1 cellular context compared by ENCODE assay signal in the genomic region with DNA sequence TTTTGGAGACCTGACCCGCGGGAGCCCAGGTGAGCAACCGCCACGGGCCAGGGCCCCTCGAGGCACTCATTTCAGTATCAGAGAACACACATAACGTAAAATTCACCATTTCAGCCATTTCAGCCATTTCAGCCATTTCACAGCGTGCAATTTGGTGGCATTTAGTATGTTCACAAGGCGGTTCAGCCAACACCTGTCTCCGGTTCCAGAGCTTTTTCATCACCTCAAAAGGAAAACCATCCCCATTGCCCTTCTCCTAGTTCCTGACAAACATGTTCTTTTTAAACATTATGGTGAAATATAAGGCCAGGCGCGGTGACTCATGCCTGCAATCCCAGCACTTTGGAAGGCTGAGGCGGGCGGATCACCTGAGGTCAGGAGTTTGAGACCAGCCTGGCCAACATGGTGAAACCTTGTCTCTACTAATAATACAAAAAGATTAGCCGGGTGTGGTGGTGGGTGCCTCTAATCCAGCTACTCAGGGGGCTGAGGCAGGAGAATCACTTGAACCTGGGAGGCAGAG.
TF ChIP-seq lines count a peak whose summit lies in the region.

No MANE protein-coding gene starts in this region.

TF ChIP-seq in HepG2, 621 proteins besides CTCF, POLR2A, EP300 and RAD21 (continued from another document and continues in another):
- TF ChIP-seq, protein P1, sequence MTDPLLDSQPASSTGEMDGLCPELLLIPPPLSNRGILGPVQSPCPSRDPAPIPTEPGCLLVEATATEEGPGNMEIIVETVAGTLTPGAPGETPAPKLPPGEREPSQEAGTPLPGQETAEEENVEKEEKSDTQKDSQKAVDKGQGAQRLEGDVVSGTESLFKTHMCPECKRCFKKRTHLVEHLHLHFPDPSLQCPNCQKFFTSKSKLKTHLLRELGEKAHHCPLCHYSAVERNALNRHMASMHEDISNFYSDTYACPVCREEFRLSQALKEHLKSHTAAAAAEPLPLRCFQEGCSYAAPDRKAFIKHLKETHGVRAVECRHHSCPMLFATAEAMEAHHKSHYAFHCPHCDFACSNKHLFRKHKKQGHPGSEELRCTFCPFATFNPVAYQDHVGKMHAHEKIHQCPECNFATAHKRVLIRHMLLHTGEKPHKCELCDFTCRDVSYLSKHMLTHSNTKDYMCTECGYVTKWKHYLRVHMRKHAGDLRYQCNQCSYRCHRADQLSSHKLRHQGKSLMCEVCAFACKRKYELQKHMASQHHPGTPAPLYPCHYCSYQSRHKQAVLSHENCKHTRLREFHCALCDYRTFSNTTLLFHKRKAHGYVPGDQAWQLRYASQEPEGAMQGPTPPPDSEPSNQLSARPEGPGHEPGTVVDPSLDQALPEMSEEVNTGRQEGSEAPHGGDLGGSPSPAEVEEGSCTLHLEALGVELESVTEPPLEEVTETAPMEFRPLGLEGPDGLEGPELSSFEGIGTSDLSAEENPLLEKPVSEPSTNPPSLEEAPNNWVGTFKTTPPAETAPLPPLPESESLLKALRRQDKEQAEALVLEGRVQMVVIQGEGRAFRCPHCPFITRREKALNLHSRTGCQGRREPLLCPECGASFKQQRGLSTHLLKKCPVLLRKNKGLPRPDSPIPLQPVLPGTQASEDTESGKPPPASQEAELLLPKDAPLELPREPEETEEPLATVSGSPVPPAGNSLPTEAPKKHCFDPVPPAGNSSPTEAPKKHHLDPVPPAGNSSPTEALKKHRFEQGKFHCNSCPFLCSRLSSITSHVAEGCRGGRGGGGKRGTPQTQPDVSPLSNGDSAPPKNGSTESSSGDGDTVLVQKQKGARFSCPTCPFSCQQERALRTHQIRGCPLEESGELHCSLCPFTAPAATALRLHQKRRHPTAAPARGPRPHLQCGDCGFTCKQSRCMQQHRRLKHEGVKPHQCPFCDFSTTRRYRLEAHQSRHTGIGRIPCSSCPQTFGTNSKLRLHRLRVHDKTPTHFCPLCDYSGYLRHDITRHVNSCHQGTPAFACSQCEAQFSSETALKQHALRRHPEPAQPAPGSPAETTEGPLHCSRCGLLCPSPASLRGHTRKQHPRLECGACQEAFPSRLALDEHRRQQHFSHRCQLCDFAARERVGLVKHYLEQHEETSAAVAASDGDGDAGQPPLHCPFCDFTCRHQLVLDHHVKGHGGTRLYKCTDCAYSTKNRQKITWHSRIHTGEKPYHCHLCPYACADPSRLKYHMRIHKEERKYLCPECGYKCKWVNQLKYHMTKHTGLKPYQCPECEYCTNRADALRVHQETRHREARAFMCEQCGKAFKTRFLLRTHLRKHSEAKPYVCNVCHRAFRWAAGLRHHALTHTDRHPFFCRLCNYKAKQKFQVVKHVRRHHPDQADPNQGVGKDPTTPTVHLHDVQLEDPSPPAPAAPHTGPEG (CRISPR knock-in tag; IDR thresholded peaks at IDR 0.05) = 0 out of 2 replicates have a peak, but pooled peaks have one; percentile 37
- TF ChIP-seq KAT7 (CRISPR knock-in tag; IDR thresholded peaks at IDR 0.05; ENCODE audit: borderline replicate concordance) (no peak; the same call in 1 of the 2 replicates), ZBTB38 (CRISPR knock-in tag; IDR thresholded peaks at IDR 0.05) (peak; percentile 60), KLF11 (CRISPR knock-in tag; IDR thresholded peaks at IDR 0.05) (0 out of 2 replicates have a peak, but pooled peaks have one; percentile 37), ZNF761 (CRISPR knock-in tag; conservative IDR thresholded peaks at IDR 0.05) (peak; percentile 53; the same call in 1 of the 2 replicates), ZFP90 (CRISPR knock-in tag; IDR thresholded peaks at IDR 0.05; ENCODE audit: borderline replicate concordance) (0 out of 2 replicates have a peak, but pooled peaks have one; percentile 0), ZNF724P (CRISPR knock-in tag; IDR thresholded peaks at IDR 0.05; ENCODE audit: borderline replicate concordance) (peak; percentile 45; the same call in 1 of the 2 replicates), ZBTB7B (CRISPR knock-in tag; IDR thresholded peaks at IDR 0.05) (peak; percentile 61), POGZ (CRISPR knock-in tag; IDR thresholded peaks at IDR 0.05) (0 out of 2 replicates have a peak, but pooled peaks have one; percentile 24), BRF2 (CRISPR knock-in tag; IDR thresholded peaks at IDR 0.05) (no peak), KDM1A (CRISPR knock-in tag; IDR thresholded peaks at IDR 0.05) (no peak), PATZ1 (CRISPR knock-in tag; IDR thresholded peaks at IDR 0.05) (0 out of 2 replicates have a peak, but pooled peaks have one; percentile 5), NRL (CRISPR knock-in tag; IDR thresholded peaks at IDR 0.05; ENCODE audit: borderline replicate concordance) (0 out of 2 replicates have a peak, but pooled peaks have one; percentile 54), ARHGAP35 (CRISPR knock-in tag; IDR thresholded peaks at IDR 0.05; ENCODE audit: borderline replicate concordance) (no peak), ZNF318 (CRISPR knock-in tag; IDR thresholded peaks at IDR 0.05) (peak; percentile 12; the same call in 1 of the 2 replicates), ZNF792 (CRISPR knock-in tag; IDR thresholded peaks at IDR 0.05) (peak; percentile 20; the same call in 1 of the 2 replicates), KMT2A (CRISPR knock-in tag; IDR thresholded peaks at IDR 0.05) (no peak), ZNF432 (CRISPR knock-in tag; IDR thresholded peaks at IDR 0.05; ENCODE audit: borderline replicate concordance) (no peak), ATRX (CRISPR knock-in tag; IDR thresholded peaks at IDR 0.05; ENCODE audit: borderline replicate concordance) (no peak), ZNF562 (CRISPR knock-in tag; IDR thresholded peaks at IDR 0.05; ENCODE audit: borderline replicate concordance) (no peak), KDM5B (CRISPR knock-in tag; IDR thresholded peaks at IDR 0.05; ENCODE audit: borderline replicate concordance) (peak; percentile 59; the same call in 1 of the 2 replicates), SNAI1 (CRISPR knock-in tag; IDR thresholded peaks at IDR 0.05; ENCODE audit: borderline replicate concordance) (no peak), KDM3A (CRISPR knock-in tag; IDR thresholded peaks at IDR 0.05; ENCODE audit: low read depth) (peak; percentile 43; the same call in 1 of the 2 replicates), GFI1 (CRISPR knock-in tag; IDR thresholded peaks at IDR 0.05; ENCODE audit: borderline replicate concordance) (0 out of 2 replicates have a peak, but pooled peaks have one; percentile 4), ZZZ3 (CRISPR knock-in tag; IDR thresholded peaks at IDR 0.05; ENCODE audit: borderline replicate concordance) (no peak)
- TF ChIP-seq, protein P2, sequence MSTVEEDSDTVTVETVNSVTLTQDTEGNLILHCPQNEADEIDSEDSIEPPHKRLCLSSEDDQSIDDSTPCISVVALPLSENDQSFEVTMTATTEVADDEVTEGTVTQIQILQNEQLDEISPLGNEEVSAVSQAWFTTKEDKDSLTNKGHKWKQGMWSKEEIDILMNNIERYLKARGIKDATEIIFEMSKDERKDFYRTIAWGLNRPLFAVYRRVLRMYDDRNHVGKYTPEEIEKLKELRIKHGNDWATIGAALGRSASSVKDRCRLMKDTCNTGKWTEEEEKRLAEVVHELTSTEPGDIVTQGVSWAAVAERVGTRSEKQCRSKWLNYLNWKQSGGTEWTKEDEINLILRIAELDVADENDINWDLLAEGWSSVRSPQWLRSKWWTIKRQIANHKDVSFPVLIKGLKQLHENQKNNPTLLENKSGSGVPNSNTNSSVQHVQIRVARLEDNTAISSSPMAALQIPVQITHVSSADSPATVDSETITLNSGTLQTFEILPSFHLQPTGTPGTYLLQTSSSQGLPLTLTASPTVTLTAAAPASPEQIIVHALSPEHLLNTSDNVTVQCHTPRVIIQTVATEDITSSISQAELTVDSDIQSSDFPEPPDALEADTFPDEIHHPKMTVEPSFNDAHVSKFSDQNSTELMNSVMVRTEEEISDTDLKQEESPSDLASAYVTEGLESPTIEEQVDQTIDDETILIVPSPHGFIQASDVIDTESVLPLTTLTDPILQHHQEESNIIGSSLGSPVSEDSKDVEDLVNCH (CRISPR knock-in tag; IDR thresholded peaks at IDR 0.05) = no peak
- TF ChIP-seq, protein P3, sequence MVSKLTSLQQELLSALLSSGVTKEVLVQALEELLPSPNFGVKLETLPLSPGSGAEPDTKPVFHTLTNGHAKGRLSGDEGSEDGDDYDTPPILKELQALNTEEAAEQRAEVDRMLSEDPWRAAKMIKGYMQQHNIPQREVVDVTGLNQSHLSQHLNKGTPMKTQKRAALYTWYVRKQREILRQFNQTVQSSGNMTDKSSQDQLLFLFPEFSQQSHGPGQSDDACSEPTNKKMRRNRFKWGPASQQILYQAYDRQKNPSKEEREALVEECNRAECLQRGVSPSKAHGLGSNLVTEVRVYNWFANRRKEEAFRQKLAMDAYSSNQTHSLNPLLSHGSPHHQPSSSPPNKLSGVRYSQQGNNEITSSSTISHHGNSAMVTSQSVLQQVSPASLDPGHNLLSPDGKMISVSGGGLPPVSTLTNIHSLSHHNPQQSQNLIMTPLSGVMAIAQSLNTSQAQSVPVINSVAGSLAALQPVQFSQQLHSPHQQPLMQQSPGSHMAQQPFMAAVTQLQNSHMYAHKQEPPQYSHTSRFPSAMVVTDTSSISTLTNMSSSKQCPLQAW (CRISPR knock-in tag; IDR thresholded peaks at IDR 0.05) = peak; percentile 3; the same call in 1 of the 2 replicates
- TF ChIP-seq, protein P4, sequence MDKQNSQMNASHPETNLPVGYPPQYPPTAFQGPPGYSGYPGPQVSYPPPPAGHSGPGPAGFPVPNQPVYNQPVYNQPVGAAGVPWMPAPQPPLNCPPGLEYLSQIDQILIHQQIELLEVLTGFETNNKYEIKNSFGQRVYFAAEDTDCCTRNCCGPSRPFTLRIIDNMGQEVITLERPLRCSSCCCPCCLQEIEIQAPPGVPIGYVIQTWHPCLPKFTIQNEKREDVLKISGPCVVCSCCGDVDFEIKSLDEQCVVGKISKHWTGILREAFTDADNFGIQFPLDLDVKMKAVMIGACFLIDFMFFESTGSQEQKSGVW (CRISPR knock-in tag; IDR thresholded peaks at IDR 0.05; ENCODE audit: borderline replicate concordance) = no peak
